ENCODE assay signal across 8 cellular contexts in the genomic region with DNA sequence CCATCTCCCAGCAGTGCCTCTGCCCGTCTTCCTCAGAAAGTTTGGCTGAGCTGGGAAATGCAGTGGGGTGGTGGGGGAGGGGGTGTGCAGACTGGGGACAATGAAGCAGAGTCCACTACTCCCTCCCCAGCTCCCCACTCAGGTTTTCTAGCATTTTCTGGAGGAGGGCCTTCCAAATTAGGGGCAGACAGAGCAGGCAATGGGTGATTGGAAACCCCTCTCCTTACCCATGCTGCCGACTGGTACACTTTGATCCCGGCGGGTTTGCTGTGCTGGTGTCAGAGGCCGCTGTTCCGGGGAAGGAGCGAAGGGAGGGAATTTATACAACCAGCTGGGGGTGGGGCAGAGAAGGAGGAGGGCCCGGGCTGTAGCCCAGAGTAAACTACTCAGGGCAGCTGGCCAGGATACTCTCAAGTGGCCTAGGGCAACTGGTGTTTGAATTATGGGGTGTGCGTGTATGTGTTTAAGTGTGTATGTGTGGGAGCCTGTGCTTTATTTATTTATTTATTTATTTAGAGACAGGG. TPM values are rescaled to one million over a fixed set of nuclear protein-coding genes. Genes with fewer than 3 reads are reported as not detected.
DNase-seq lines count a peak whose midpoint lies in the region; ATAC-seq and TF ChIP-seq lines count a peak whose summit lies in the region.

A gene (minus strand): TSS at position 295 of the 524 bp plus-strand sequence. CDS start 64 bp downstream, at position 231.

- H3K9me3 ChIP-seq in adrenal gland (replicated peaks in 1 of 3) = no peaks in the 10 kb centered on the region
- H3K9me3 ChIP-seq in heart left ventricle = no peaks in the 10 kb centered on the region

- TF ChIP-seq POLR2A in adrenal gland (IDR thresholded peaks at IDR 0.05) (no peak), heart left ventricle (IDR thresholded peaks at IDR 0.05) (peak in 1 of 2 donors; percentile 85)

- WGBS in adrenal gland, 4 donors = 46 to 62% (median 55%) methylated on average over 9 of the region's 9 CpGs
- 2 to 14% (median 10%) methylated on average over 9 of the region's 9 CpGs for WGBS in heart left ventricle, 4 donors

- in situ Hi-C loops in ACHN (cut with HindIII; ENCODE audit: low pct_ligation_motif_present, low pct_unique_long_range_greater_than_20kb, low sequenced_read_pairs) = no loop called here

- H3K4me1 ChIP-seq in adrenal gland (replicated peaks in 1 of 2) (peaks cover 23 to 32% of the 10 kb centered on the region in 2 donors), heart left ventricle (peaks cover 4 to 57% (median 48%) of the 10 kb centered on the region in 12 donors)

- no peaks in the 10 kb centered on the region for H3K36me3 ChIP-seq in adrenal gland (replicated peaks in 1 of 2)
- H3K36me3 ChIP-seq in heart left ventricle = peaks cover 0 to 4% (median 0%) of the 10 kb centered on the region in 9 donors

- DNase-seq in LoVo (ENCODE audit: low spot score) = peak; percentile 44
- DNase-seq in adrenal gland = peak; percentile 52 to 80 (median 62)
- DNase-seq in heart left ventricle = peak; percentile 79 to 95 (median 90)
- DNase-seq in posterior vena cava (ENCODE audit: low spot score) = peak; percentile 90
- DNase-seq in stimulated activated naive CD8-positive, alpha-beta T cell treated with anti-CD3 and anti-CD28 coated beads, Interleukin-15, Interleukin-2, amounts not matched to agents 100 U/mL and 50 U/mL, for 24 hours = no peak
- DNase-seq in ACHN = no peak
- DNase-seq in KG1 (lab: John Stamatoyannopoulos, UW) = no peak

- H3K27ac ChIP-seq in adrenal gland (peak within 1 kb of the TSS in 2 of 5 donors; percentile 17 to 79), heart left ventricle (peak within 1 kb of the TSS; percentile 66 to 89 (median 84))

- H3K27me3 ChIP-seq in adrenal gland (no peaks in the 10 kb centered on the region), heart left ventricle (no peaks in the 10 kb centered on the region)

- ATAC-seq in heart left ventricle = peak; percentile 86 to 91 (median 86)
- no peak for ATAC-seq in stimulated activated naive CD8-positive, alpha-beta T cell treated with anti-CD3 and anti-CD28 coated beads, Interleukin-15, Interleukin-2, amounts not matched to agents 100 U/mL and 50 U/mL, for 24 hours
- no peak for ATAC-seq in HG03095 (IDR thresholded peaks at IDR 0.05; ENCODE audit: unreplicated experiment)

- TF ChIP-seq CTCF in adrenal gland (IDR thresholded peaks at IDR 0.05) (no peak), heart left ventricle (IDR thresholded peaks at IDR 0.05) (no peak)

- H3K4me3 ChIP-seq in adrenal gland = peak within 1 kb of the TSS in 1 of 4 donors; percentile 14
- peak within 1 kb of the TSS; percentile 2 to 74 (median 52) for H3K4me3 ChIP-seq in heart left ventricle

- intact Hi-C loops in adrenal gland (cut with DNase I) (no loop called here), heart left ventricle (cut with DNase I) (loop anchor here in 1 of 10 donors (2.0 kb wide), 1 partner anchor 26 kb away; a partner anchor contains a TSS), posterior vena cava (cut with DNase I) (no loop called here)

RNA-seq across cellular contexts. Expression of the gene that starts here (rescaled TPM):
- total RNA-seq in adrenal gland (10 to 100 TPM; 18.8 to 41.6 (median 35.0) TPM), heart left ventricle (10 to 100 TPM; 27.6 to 97.8 (median 48.7) TPM), posterior vena cava (10 to 100 TPM; 14.9 to 50.4 TPM)
- polyA plus RNA-seq in adrenal gland (10 to 100 TPM; 11.0 to 61.8 (median 32.3) TPM), heart left ventricle (10 to 100 TPM; 14.3 to 37.9 TPM)

Comparison
In these comparisons a context has a peak if more than half of its experiments do, and no peak if none do; other contexts are left out.
1. DNase-seq: peak in LoVo (single experiment), adrenal gland (7 of 7), heart left ventricle (5 of 5) and posterior vena cava (single experiment); none in stimulated activated naive CD8-positive, alpha-beta T cell treated with anti-CD3 and anti-CD28 coated beads, Interleukin-15, Interleukin-2, amounts not matched to agents 100 U/mL and 50 U/mL, for 24 hours (single experiment), ACHN (single experiment) and KG1 (single experiment).
2. ATAC-seq: peak in heart left ventricle (4 of 4); none in stimulated activated naive CD8-positive, alpha-beta T cell treated with anti-CD3 and anti-CD28 coated beads, Interleukin-15, Interleukin-2, amounts not matched to agents 100 U/mL and 50 U/mL, for 24 hours (single experiment) and HG03095 (single experiment).